1 cellular context compared by ENCODE assay signal in the genomic region with DNA sequence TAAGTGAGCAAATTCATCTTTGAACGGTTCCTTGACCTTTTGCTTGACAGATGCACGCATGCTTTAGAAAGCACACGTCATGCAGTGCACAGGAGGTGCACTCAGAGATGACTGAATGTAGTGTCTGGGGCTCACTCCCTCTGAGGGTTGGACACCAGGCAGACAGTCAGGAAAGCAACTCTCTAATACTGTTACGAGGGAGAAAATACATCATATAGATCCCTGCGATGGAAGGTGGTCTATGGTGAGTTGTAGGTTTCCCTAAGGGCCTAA.
TF ChIP-seq lines count a peak whose summit lies in the region.

No MANE protein-coding gene starts in this region.

TF ChIP-seq in GM12878, 131 proteins besides CTCF, POLR2A, EP300 and RAD21 (continued from another document):
- no peak for TF ChIP-seq USF2 (IDR thresholded peaks at IDR 0.05; ENCODE audit: borderline replicate concordance, low read depth, low read length)
- 0 out of 2 replicates have a peak, but pooled peaks have one; percentile 2 for TF ChIP-seq TCF12 (IDR thresholded peaks at IDR 0.05; ENCODE audit: low read depth, low read length)
- TF ChIP-seq MTA3 (IDR thresholded peaks at IDR 0.05; ENCODE audit: borderline replicate concordance, low read length): no peak
- no peak; the same call in 2 of the 3 replicates for TF ChIP-seq POU2F2 (IDR thresholded peaks at IDR 0.05; ENCODE audit: borderline replicate concordance, low read depth, low read length)
- TF ChIP-seq ZBTB40 (IDR thresholded peaks at IDR 0.05; ENCODE audit: borderline replicate concordance): no peak
- peak; percentile 60 for TF ChIP-seq ATF7 (IDR thresholded peaks at IDR 0.05; ENCODE audit: low read depth)
- no peak; the same call in 1 of the 2 replicates for TF ChIP-seq MXI1 (IDR thresholded peaks at IDR 0.05; ENCODE audit: low read depth, low read length)
- no peak for TF ChIP-seq STAT3 (IDR thresholded peaks at IDR 0.05; ENCODE audit: low read depth, low read length)
- TF ChIP-seq ZNF687 (IDR thresholded peaks at IDR 0.05): peak; percentile 82
- TF ChIP-seq BACH1 (IDR thresholded peaks at IDR 0.05; ENCODE audit: borderline replicate concordance): no peak
- 0 out of 2 replicates have a peak, but pooled peaks have one; percentile 9 for TF ChIP-seq POLR2AphosphoS2 (IDR thresholded peaks at IDR 0.05; ENCODE audit: low read depth, low read length)
- peak; percentile 48; the same call in 1 of the 2 replicates for TF ChIP-seq ZBED1 (IDR thresholded peaks at IDR 0.05; ENCODE audit: borderline replicate concordance)
- TF ChIP-seq NKRF (conservative IDR thresholded peaks at IDR 0.05): no peak
- TF ChIP-seq HDAC2 (IDR thresholded peaks at IDR 0.05): no peak
- no peak for TF ChIP-seq CBX5 (IDR thresholded peaks at IDR 0.05; ENCODE audit: low read depth)
- TF ChIP-seq, protein P1, sequence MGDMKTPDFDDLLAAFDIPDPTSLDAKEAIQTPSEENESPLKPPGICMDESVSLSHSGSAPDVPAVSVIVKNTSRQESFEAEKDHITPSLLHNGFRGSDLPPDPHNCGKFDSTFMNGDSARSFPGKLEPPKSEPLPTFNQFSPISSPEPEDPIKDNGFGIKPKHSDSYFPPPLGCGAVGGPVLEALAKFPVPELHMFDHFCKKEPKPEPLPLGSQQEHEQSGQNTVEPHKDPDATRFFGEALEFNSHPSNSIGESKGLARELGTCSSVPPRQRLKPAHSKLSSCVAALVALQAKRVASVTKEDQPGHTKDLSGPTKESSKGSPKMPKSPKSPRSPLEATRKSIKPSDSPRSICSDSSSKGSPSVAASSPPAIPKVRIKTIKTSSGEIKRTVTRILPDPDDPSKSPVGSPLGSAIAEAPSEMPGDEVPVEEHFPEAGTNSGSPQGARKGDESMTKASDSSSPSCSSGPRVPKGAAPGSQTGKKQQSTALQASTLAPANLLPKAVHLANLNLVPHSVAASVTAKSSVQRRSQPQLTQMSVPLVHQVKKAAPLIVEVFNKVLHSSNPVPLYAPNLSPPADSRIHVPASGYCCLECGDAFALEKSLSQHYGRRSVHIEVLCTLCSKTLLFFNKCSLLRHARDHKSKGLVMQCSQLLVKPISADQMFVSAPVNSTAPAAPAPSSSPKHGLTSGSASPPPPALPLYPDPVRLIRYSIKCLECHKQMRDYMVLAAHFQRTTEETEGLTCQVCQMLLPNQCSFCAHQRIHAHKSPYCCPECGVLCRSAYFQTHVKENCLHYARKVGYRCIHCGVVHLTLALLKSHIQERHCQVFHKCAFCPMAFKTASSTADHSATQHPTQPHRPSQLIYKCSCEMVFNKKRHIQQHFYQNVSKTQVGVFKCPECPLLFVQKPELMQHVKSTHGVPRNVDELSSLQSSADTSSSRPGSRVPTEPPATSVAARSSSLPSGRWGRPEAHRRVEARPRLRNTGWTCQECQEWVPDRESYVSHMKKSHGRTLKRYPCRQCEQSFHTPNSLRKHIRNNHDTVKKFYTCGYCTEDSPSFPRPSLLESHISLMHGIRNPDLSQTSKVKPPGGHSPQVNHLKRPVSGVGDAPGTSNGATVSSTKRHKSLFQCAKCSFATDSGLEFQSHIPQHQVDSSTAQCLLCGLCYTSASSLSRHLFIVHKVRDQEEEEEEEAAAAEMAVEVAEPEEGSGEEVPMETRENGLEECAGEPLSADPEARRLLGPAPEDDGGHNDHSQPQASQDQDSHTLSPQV (IDR thresholded peaks at IDR 0.05): no peak
- TF ChIP-seq LARP7 (IDR thresholded peaks at IDR 0.05): no peak
- TF ChIP-seq, protein P2, sequence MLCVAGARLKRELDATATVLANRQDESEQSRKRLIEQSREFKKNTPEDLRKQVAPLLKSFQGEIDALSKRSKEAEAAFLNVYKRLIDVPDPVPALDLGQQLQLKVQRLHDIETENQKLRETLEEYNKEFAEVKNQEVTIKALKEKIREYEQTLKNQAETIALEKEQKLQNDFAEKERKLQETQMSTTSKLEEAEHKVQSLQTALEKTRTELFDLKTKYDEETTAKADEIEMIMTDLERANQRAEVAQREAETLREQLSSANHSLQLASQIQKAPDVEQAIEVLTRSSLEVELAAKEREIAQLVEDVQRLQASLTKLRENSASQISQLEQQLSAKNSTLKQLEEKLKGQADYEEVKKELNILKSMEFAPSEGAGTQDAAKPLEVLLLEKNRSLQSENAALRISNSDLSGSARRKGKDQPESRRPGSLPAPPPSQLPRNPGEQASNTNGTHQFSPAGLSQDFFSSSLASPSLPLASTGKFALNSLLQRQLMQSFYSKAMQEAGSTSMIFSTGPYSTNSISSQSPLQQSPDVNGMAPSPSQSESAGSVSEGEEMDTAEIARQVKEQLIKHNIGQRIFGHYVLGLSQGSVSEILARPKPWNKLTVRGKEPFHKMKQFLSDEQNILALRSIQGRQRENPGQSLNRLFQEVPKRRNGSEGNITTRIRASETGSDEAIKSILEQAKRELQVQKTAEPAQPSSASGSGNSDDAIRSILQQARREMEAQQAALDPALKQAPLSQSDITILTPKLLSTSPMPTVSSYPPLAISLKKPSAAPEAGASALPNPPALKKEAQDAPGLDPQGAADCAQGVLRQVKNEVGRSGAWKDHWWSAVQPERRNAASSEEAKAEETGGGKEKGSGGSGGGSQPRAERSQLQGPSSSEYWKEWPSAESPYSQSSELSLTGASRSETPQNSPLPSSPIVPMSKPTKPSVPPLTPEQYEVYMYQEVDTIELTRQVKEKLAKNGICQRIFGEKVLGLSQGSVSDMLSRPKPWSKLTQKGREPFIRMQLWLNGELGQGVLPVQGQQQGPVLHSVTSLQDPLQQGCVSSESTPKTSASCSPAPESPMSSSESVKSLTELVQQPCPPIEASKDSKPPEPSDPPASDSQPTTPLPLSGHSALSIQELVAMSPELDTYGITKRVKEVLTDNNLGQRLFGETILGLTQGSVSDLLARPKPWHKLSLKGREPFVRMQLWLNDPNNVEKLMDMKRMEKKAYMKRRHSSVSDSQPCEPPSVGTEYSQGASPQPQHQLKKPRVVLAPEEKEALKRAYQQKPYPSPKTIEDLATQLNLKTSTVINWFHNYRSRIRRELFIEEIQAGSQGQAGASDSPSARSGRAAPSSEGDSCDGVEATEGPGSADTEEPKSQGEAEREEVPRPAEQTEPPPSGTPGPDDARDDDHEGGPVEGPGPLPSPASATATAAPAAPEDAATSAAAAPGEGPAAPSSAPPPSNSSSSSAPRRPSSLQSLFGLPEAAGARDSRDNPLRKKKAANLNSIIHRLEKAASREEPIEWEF (IDR thresholded peaks at IDR 0.05; ENCODE audit: insufficient replicate concordance, low read depth, low read length): no peak
- TF ChIP-seq MAX (IDR thresholded peaks at IDR 0.05; ENCODE audit: low read depth, low read length): no peak
